Comparison of ENCODE assay signal across 25 cellular contexts in genomic region chr3:31555204-31555603, GRCh38.
"Had no signal": no experiment of that assay in that cellular context is flagged by ENCODE, and none has a peak within 500 bp of the region (broad histone marks: within the 10 kb centered on the region; RNA-seq: fewer than 3 reads in every experiment).

No MANE protein-coding gene starts in this region.

- ATAC-seq: gastroesophageal sphincter, left ventricle myocardium superior, WTC11 had no signal

- H3K27me3 Mint-ChIP-seq: activated naive CD8-positive, alpha-beta T cell treated with anti-CD3 and anti-CD28 coated beads, Interleukin-2, amount 10 ng/mL, durations not matched to agents 7 days and 5 days; stimulated activated naive CD8-positive, alpha-beta T cell treated with anti-CD3 and anti-CD28 coated beads, Interleukin-15, Interleukin-2, amounts not matched to agents 100 ng/mL and 50 ng/mL, for 24 hours had no signal

- H3K9me3 ChIP-seq: gastroesophageal sphincter, sigmoid colon, tibial artery had no signal

- H3K4me1 Mint-ChIP-seq: neural progenitor cell had no signal

- H3K4me1 ChIP-seq: neural progenitor cell had no signal

- H3K27ac ChIP-seq: esophagus squamous epithelium, gastroesophageal sphincter, neural progenitor cell, sigmoid colon, spleen, tibial artery had no signal

- H3K4me2 ChIP-seq: neural progenitor cell had no signal

- H3K9ac ChIP-seq: neural progenitor cell had no signal

- H3K27me3 ChIP-seq: esophagus squamous epithelium, gastroesophageal sphincter, neural progenitor cell, sigmoid colon, spleen, tibial artery had no signal

- H2AFZ ChIP-seq: neural progenitor cell had no signal

- H3K4me3 ChIP-seq: esophagus squamous epithelium, gastroesophageal sphincter, neural progenitor cell, sigmoid colon, spleen, tibial artery had no signal

- H3K36me3 ChIP-seq: esophagus squamous epithelium, gastroesophageal sphincter, neural progenitor cell, sigmoid colon, spleen, tibial artery had no signal

- DNase-seq: activated CD4-positive, alpha-beta T cell treated with anti-CD3 and anti-CD28 coated beads, Interleukin-2, amount 50 U/mL, for 4 hours; activated naive CD4-positive, alpha-beta T cell; activated naive CD8-positive, alpha-beta T cell treated with anti-CD3 and anti-CD28 coated beads, Interleukin-2, amount 10 ng/mL, durations not matched to agents 7 days and 5 days; amygdala; cerebellar nuclear complex; cortex of kidney; endodermal cell; esophagus squamous epithelium; head of caudate nucleus; hypothalamus; left ventricle myocardium superior; mammary epithelial cell; posterior cingulate gyrus; sigmoid colon; spleen; stimulated activated CD4-positive, alpha-beta T cell treated with anti-CD3 and anti-CD28 coated beads, Interleukin-4, amount 100 ng/mL, for 4 hours; T-helper 1 cell; T1000; tibial artery had no signal

- H3K4me3 Mint-ChIP-seq: activated naive CD8-positive, alpha-beta T cell treated with anti-CD3 and anti-CD28 coated beads, Interleukin-2, amount 10 ng/mL, durations not matched to agents 7 days and 5 days; endodermal cell; neural progenitor cell; stimulated activated naive CD8-positive, alpha-beta T cell treated with anti-CD3 and anti-CD28 coated beads, Interleukin-15, Interleukin-2, amounts not matched to agents 100 ng/mL and 50 ng/mL, for 24 hours; WTC11 had no signal

- H3K27ac Mint-ChIP-seq: activated naive CD8-positive, alpha-beta T cell treated with anti-CD3 and anti-CD28 coated beads, Interleukin-2, amount 10 ng/mL, durations not matched to agents 7 days and 5 days; activated T-helper 2 cell treated with anti-CD3 and anti-CD28 coated beads, Interferon-gamma antibody, Interleukin-2, Interleukin-4, amounts not matched to agents 10 μg/mL and 5 μg/mL and 100 μg/mL, durations not matched to agents 14 hours and 24 hours and 36 hours; endodermal cell; neural progenitor cell had no signal

- FAIRE-seq: bronchial epithelial cell had no signal
